19 cellular contexts compared by ENCODE assay signal in the genomic region with DNA sequence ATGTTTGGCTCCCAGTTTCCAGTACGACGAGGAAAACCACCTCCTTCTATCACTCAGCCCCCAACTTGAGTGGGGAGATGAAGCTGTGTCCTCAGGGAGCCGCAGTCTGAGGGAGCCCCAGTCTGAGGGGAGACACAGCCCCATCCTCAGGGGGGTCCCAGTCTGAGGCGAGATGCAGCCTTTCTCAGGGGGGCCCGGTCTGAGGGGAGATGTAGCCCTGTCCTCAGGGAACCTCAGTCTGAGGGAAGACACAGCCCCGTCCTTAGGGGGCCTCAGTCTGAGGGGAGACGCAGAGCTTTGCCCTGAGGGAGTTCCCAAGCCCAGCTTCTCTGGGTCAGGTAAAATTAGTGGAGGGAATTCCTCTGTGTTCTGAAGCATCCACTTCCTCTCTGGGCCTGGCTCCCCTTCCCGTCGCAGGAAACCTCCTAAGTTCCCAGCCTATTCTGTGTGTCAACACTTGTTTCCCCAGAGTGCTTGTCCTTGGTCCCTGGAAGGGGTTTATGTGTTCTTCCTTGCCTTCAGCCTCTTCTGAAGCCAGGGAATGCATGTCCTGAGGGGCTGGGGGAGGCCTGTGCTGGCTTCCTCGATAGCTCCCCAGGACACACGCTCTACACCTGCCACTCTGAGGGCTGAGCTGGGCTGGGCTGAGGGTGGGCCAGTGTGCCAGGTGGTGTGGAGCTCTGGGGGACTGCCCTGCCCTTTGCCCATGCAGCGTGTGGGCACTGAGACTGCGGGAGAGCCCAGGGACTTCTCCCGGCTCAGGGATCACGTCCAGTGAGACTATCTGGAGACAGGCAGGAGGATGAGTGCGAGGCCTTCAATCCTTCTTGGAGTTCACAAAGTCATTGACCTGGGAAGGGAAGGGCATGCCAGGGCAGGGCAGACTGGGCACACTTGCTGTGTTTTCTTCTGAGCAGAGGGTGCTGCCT. TPM values are rescaled to one million over a fixed set of nuclear protein-coding genes. Genes with fewer than 3 reads are reported as not detected.
DNase-seq lines count a peak whose midpoint lies in the region; ATAC-seq and TF ChIP-seq lines count a peak whose summit lies in the region.
"Had no signal": no experiment of that assay in that cellular context is flagged by ENCODE, and none has a peak within 500 bp of the region (broad histone marks: within the 10 kb centered on the region; RNA-seq: fewer than 3 reads in every experiment).

No MANE protein-coding gene starts in this region.

- H3K23ac ChIP-seq in trophoblast cell (ENCODE audit: low read length): no peak overlapping the region

- H3K4me3 Mint-ChIP-seq in CD14-positive monocyte (no peak overlapping the region), WTC11 (no peak overlapping the region)
- H3K4me3 Mint-ChIP-seq: HFFc6 had no signal

- no peaks in the 10 kb centered on the region for H3K27me3 ChIP-seq in hepatocyte
- no peaks in the 10 kb centered on the region for H3K27me3 ChIP-seq in trophoblast cell (ENCODE audit: insufficient read depth, low read length)
- no peaks in the 10 kb centered on the region for H3K27me3 ChIP-seq in A673 (replicated peaks; ENCODE audit: insufficient read depth, low read depth, low read length, poor library complexity)
- H3K27me3 ChIP-seq: BLaER1 treated with 17β-estradiol and CSF1 and Interleukin-3, amounts not matched to agents 10 nM and 100 nM had no signal

- intact Hi-C loops in CD14-positive monocyte (cut with micrococcal nuclease) (no loop called here), A673 (cut with micrococcal nuclease; ENCODE audit: unreplicated experiment) (no loop called here)

- H3K4me3 ChIP-seq in hepatocyte: no peak overlapping the region
- no peak overlapping the region for H3K4me3 ChIP-seq in trophoblast cell (ENCODE audit: low read depth, low read length)
- no peak overlapping the region for H3K4me3 ChIP-seq in A673 (ENCODE audit: low read depth, low read length, poor library complexity, severe bottlenecking)
- H3K4me3 ChIP-seq: BLaER1 treated with 17β-estradiol and CSF1 and Interleukin-3, amounts not matched to agents 10 nM and 100 nM had no signal

- peak overlapping the region; percentile 30 for H4K91ac ChIP-seq in trophoblast cell (ENCODE audit: low read depth, low read length)

- H3K36me3 Mint-ChIP-seq in CD14-positive monocyte (no peaks in the 10 kb centered on the region), WTC11 (no peaks in the 10 kb centered on the region)

- no peaks in the 10 kb centered on the region for H3K36me3 ChIP-seq in hepatocyte (replicated peaks; ENCODE audit: insufficient read depth, low read depth)
- no peaks in the 10 kb centered on the region for H3K36me3 ChIP-seq in trophoblast cell (ENCODE audit: control insufficient read depth in 1 of 2, insufficient read depth in 2 of 2, low read length in 2 of 2)
- H3K36me3 ChIP-seq in A673 (ENCODE audit: insufficient read depth, low read length, poor library complexity, severe bottlenecking): no peaks in the 10 kb centered on the region
- H3K36me3 ChIP-seq: BLaER1 treated with 17β-estradiol and CSF1 and Interleukin-3, amounts not matched to agents 10 nM and 100 nM had no signal

- H4K20me1 ChIP-seq in hepatocyte (ENCODE audit: insufficient read depth, poor library complexity, severe bottlenecking): no peaks in the 10 kb centered on the region
- H4K20me1 ChIP-seq: BLaER1 treated with 17β-estradiol and CSF1 and Interleukin-3, amounts not matched to agents 10 nM and 100 nM had no signal

- H4K8ac ChIP-seq in trophoblast cell (ENCODE audit: low read depth, low read length): no peak overlapping the region

- H3K4me2 ChIP-seq in hepatocyte (peak overlapping the region; percentile 63), trophoblast cell (ENCODE audit: low read length) (no peak overlapping the region)

- H2BK12ac ChIP-seq in trophoblast cell (ENCODE audit: low read length): no peak overlapping the region

- no peak overlapping the region for H3K4ac ChIP-seq in trophoblast cell (ENCODE audit: low read depth, low read length)

- H3K4me1 ChIP-seq in hepatocyte (ENCODE audit: insufficient read depth) (peaks cover 34% of the 10 kb centered on the region), trophoblast cell (ENCODE audit: control insufficient read depth in 1 of 2, insufficient read depth in 2 of 2, low read length in 2 of 2) (peaks cover 14 to 18% of the 10 kb centered on the region in 2 experiments), A673 (ENCODE audit: insufficient read depth, low read length, poor library complexity, severe bottlenecking) (peaks cover 14% of the 10 kb centered on the region)

- TF ChIP-seq CTCF in CD14-positive monocyte (IDR thresholded peaks at IDR 0.05) (no peak), WTC11 (IDR thresholded peaks at IDR 0.05) (no peak), hepatocyte (IDR thresholded peaks at IDR 0.05; ENCODE audit: poor library complexity) (no peak), A673 (conservative IDR thresholded peaks at IDR 0.05; ENCODE audit: low read depth, low read length) (no peak)

- no peak overlapping the region for H2BK120ac ChIP-seq in trophoblast cell (ENCODE audit: insufficient read depth, low read length, poor library complexity)

- peak overlapping the region; percentile 16 for H3K18ac ChIP-seq in trophoblast cell (ENCODE audit: low read length)

- H4K12ac ChIP-seq in trophoblast cell (ENCODE audit: low read depth, low read length): no peak overlapping the region

- H2BK5ac ChIP-seq in trophoblast cell (ENCODE audit: low read depth, low read length, poor library complexity): no peak overlapping the region

- WGBS in hepatocyte (ENCODE audit: low lambda C conversion rate, missing lambda C conversion rate): 85% methylated on average over 15 of the region's 16 CpGs
- no CpG with 5 or more reads among the region's 16 CpGs for WGBS in trophoblast cell (ENCODE audit: extremely low coverage, insufficient coverage, insufficient read length)

- no peaks in the 10 kb centered on the region for H3K9me2 ChIP-seq in hepatocyte (replicated peaks; ENCODE audit: insufficient read depth)

- BruUV-seq in A673 (replicated peaks; lab: Mats Ljungman, UMichigan): no TSS peak

- H3K27ac ChIP-seq in hepatocyte: peak overlapping the region; percentile 88
- H3K27ac ChIP-seq in trophoblast cell (ENCODE audit: low read depth, low read length): no peak overlapping the region
- H3K27ac ChIP-seq in A673 (ENCODE audit: low read depth, low read length, poor library complexity, severe bottlenecking): no peak overlapping the region
- H3K27ac ChIP-seq: BLaER1 treated with 17β-estradiol and CSF1 and Interleukin-3, amounts not matched to agents 10 nM and 100 nM; HL-60 had no signal

- CTCF ChIA-PET in WTC11 (lab: Charles Lee): interaction anchor here (0.9 to 1.4 kb wide), 8 partner anchors 9 to 237 kb away, joined by 3 to 5 read pairs (median 3); partner anchors contain the start of gene VEGFA
- CTCF ChIA-PET in A673 (lab: Charles Lee): interaction anchor here (0.6 kb wide), 1 partner anchor 1775 kb away, joined by 5 read pairs; the partner anchor contains the start of gene TAF8

- H3K9me3 Mint-ChIP-seq in CD14-positive monocyte (no peaks in the 10 kb centered on the region), WTC11 (peaks cover 3% of the 10 kb centered on the region; the same call in 1 of the 2 replicates)
- H3K9me3 Mint-ChIP-seq: HFFc6 had no signal

- H3K27me3 Mint-ChIP-seq in CD14-positive monocyte (ENCODE audit: low read depth in 3 of 3): peaks cover 4 to 8% (median 6%) of the 10 kb centered on the region in 3 donors
- no peaks in the 10 kb centered on the region; the same call in 1 of the 2 replicates for H3K27me3 Mint-ChIP-seq in WTC11 (ENCODE audit: low read depth)

- H3K27ac Mint-ChIP-seq in CD14-positive monocyte (peak overlapping the region in 2 of 7 donors; percentile 41 to 50), WTC11 (no peak overlapping the region)
- H3K27ac Mint-ChIP-seq: HFFc6 had no signal

- POLR2A ChIA-PET in WTC11 (lab: Charles Lee) (no interaction called here), A673 (lab: Charles Lee; ENCODE audit: low non-redundant PET) (no interaction called here)

- peak overlapping the region; percentile 28 for H3K14ac ChIP-seq in trophoblast cell (ENCODE audit: low read length)

- ATAC-seq in WTC11 (peak; percentile 13; the same call in 1 of the 2 replicates), GM18517 (IDR thresholded peaks at IDR 0.05; ENCODE audit: unreplicated experiment) (no peak), GM21423 (IDR thresholded peaks at IDR 0.05; ENCODE audit: unreplicated experiment) (no peak)
- ATAC-seq: Panc1 had no signal

- H3K79me2 ChIP-seq in hepatocyte (no peaks in the 10 kb centered on the region), trophoblast cell (ENCODE audit: control insufficient read depth, insufficient read depth, low read length, poor library complexity) (no peaks in the 10 kb centered on the region)

- peak overlapping the region; percentile 30 for H2AK5ac ChIP-seq in trophoblast cell (ENCODE audit: low read length)

- DNase-seq in CD14-positive monocyte (ENCODE audit: low spot score): peak; percentile 36
- no peak for DNase-seq in WTC11 (ENCODE audit: low spot score)
- DNase-seq in hepatocyte (ENCODE audit: low spot score): no peak
- no peak for DNase-seq in trophoblast cell
- DNase-seq in SHP77 (lab: John Stamatoyannopoulos, UW): no peak
- no peak for DNase-seq in A673 (ENCODE audit: low spot score)
- DNase-seq: 8988T, COR-L47, DMS153, HFFc6, KG1, NCI-H1048, NCI-H1694 treated with DMSO at 0.1 percent for 48 hours, Right ventricle myocardium superior had no signal

- H3K4me1 Mint-ChIP-seq in CD14-positive monocyte (peaks cover 16% of the 10 kb centered on the region), WTC11 (peaks cover 8% of the 10 kb centered on the region)

- no peak overlapping the region for H3K9ac ChIP-seq in trophoblast cell (ENCODE audit: low read length)
- H3K9ac ChIP-seq: BLaER1 treated with 17β-estradiol and CSF1 and Interleukin-3, amounts not matched to agents 10 nM and 100 nM had no signal

- H3K79me1 ChIP-seq in trophoblast cell (ENCODE audit: low read length): no peaks in the 10 kb centered on the region

- H2AFZ ChIP-seq in hepatocyte (no peak overlapping the region), trophoblast cell (ENCODE audit: insufficient read depth, low read length, poor library complexity) (no peak overlapping the region)

- no peaks in the 10 kb centered on the region for H3K9me3 ChIP-seq in hepatocyte (ENCODE audit: low read depth)
- no peaks in the 10 kb centered on the region for H3K9me3 ChIP-seq in trophoblast cell (ENCODE audit: insufficient read depth, low read depth, low read length)
- H3K9me3 ChIP-seq in A673 (ENCODE audit: low read depth, low read length, poor library complexity, severe bottlenecking): no peaks in the 10 kb centered on the region
- H3K9me3 ChIP-seq: BLaER1 treated with 17β-estradiol and CSF1 and Interleukin-3, amounts not matched to agents 10 nM and 100 nM had no signal

TF ChIP-seq in WTC11, 78 proteins besides CTCF, POLR2A, EP300 and RAD21 (continues in another document):
- TF ChIP-seq, protein P1, sequence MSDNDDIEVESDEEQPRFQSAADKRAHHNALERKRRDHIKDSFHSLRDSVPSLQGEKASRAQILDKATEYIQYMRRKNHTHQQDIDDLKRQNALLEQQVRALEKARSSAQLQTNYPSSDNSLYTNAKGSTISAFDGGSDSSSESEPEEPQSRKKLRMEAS (CRISPR knock-in tag; IDR thresholded peaks at IDR 0.05): no peak

RNA-seq across cellular contexts. Expression of gene VEGFA, which starts 55.4 kb away (rescaled TPM):
- polyA plus RNA-seq in CD14-positive monocyte (10 to 100 TPM; 19.0 to 32.0 TPM), hepatocyte (129 and 148 TPM in 2 replicates)
- total RNA-seq in WTC11 (2021) (41.9 to 44.4 TPM (median 43.8 TPM) in 3 replicates), hepatocyte (165 and 179 TPM in 2 replicates), A673 (2021) (116 and 144 TPM in 2 replicates)
- polyA plus RNA-seq in trophoblast cell (2013): 111 and 117 TPM in 2 replicates
